Comparison of ENCODE assay signal across 13 cellular contexts in genomic region chr19:49025606-49026005, GRCh38. TPM values are rescaled to one million over a fixed set of nuclear protein-coding genes. Genes with fewer than 3 reads are reported as not detected.
A peak's percentile ranks its signal among the peaks of the same experiment; 100 is the strongest.
DNase-seq lines count a peak whose midpoint lies in the region; ATAC-seq, FAIRE-seq and TF ChIP-seq lines count a peak whose summit lies in the region.
"Not testable (repeated sequence)": the region's sequence is repeated elsewhere in the genome, so short reads cannot be mapped to it uniquely, and the experiment has no call there.
"Had no signal": no experiment of that assay in that cellular context is flagged by ENCODE, and none has a peak within 500 bp of the region (broad histone marks: within the 10 kb centered on the region; RNA-seq: fewer than 3 reads in every experiment).

No MANE protein-coding gene starts in this region.

- not testable (repeated sequence) for H3K36me3 ChIP-seq in HCT116 (ENCODE audit: control insufficient read depth in 1 of 2, insufficient read depth in 2 of 2, low read length in 2 of 2); astrocyte (ENCODE audit: insufficient read depth, low read length); smooth muscle cell (ENCODE audit: low read depth)

- not testable (repeated sequence) for TF ChIP-seq CTCF in HCT116 (IDR thresholded peaks at IDR 0.05 in 2 of 3, conservative IDR thresholded peaks at IDR 0.05 in 1 of 3; ENCODE audit: borderline replicate concordance in 1 of 3, insufficient read depth in 1 of 3, low read depth in 2 of 3, low read length in 2 of 3); astrocyte (IDR thresholded peaks at IDR 0.05; ENCODE audit: insufficient read depth, low read depth, low read length); foreskin keratinocyte (conservative IDR thresholded peaks at IDR 0.05); smooth muscle cell (IDR thresholded peaks at IDR 0.05; ENCODE audit: borderline replicate concordance, insufficient read depth, poor library complexity, severe bottlenecking)

- intact Hi-C loops in HCT116 (cut with micrococcal nuclease) = not testable (repeated sequence)

- H3K4me2 ChIP-seq in HCT116 (ENCODE audit: low read length); smooth muscle cell: not testable (repeated sequence)
- peak overlapping the region; percentile 41 for H3K4me2 ChIP-seq in astrocyte (ENCODE audit: low read length)

- H3K4me1 ChIP-seq in HCT116 (ENCODE audit: control insufficient read depth in 1 of 2, insufficient read depth in 2 of 2, low read length in 2 of 2) = peaks cover 17 to 27% of the 10 kb centered on the region in 2 experiments
- H3K4me1 ChIP-seq in astrocyte (ENCODE audit: insufficient read depth, low read length); foreskin keratinocyte; smooth muscle cell (ENCODE audit: low read depth): not testable (repeated sequence)

- ATAC-seq in HCT116 (peak; percentile 38), foreskin keratinocyte (peak; percentile 54)

- not testable (repeated sequence) for H3K27ac ChIP-seq in HCT116 (ENCODE audit: low read depth, low read length); foreskin keratinocyte
- H3K27ac ChIP-seq in astrocyte (ENCODE audit: low read depth, low read length) (peak overlapping the region; percentile 33), smooth muscle cell (ENCODE audit: low read depth) (peak overlapping the region; percentile 11)

- H3K4me3 Mint-ChIP-seq in astrocyte (ENCODE audit: unreplicated experiment) = peak overlapping the region; percentile 54

- TF ChIP-seq RAD21 in HCT116 (IDR thresholded peaks at IDR 0.05; ENCODE audit: low read depth) = not testable (repeated sequence)

- not testable (repeated sequence) for H3K4me3 ChIP-seq in HCT116 (replicated peaks in 1 of 2; ENCODE audit: low read depth in 1 of 2, low read length in 2 of 2); astrocyte (ENCODE audit: insufficient read depth, low read depth, low read length); smooth muscle cell

- not testable (repeated sequence) for H3K27me3 ChIP-seq in HCT116 (ENCODE audit: insufficient read depth, low read length); astrocyte (ENCODE audit: insufficient read depth, low read length); foreskin keratinocyte; smooth muscle cell (ENCODE audit: low read depth)

- DNase-seq in ELR (ENCODE audit: low read depth) = peak; percentile 50
- not testable (repeated sequence) for DNase-seq in HCT116 (ENCODE audit: low read depth, low spot score); astrocyte (ENCODE audit: low read depth); foreskin keratinocyte; smooth muscle cell (lab: John Stamatoyannopoulos, UW; ENCODE audit: unreplicated experiment)
- DNase-seq in M059J (ENCODE audit: low read depth) = peak; percentile 45
- DNase-seq in RCC 7860 (ENCODE audit: low spot score) = peak; percentile 22

- TF ChIP-seq POLR2A in HCT116 (IDR thresholded peaks at IDR 0.05; ENCODE audit: borderline replicate concordance, extremely low read depth, insufficient read depth, insufficient read length) = not testable (repeated sequence)

- RAD21 ChIA-PET in HCT116 (lab: Charles Lee; ENCODE audit: low non-redundant PET in 1 of 2, low total read pairs in 2 of 2, uncharacterized antibody in 2 of 2, unreplicated experiment in 2 of 2) = not testable (repeated sequence)

- WGBS in smooth muscle cell (ENCODE audit: low lambda C conversion rate) = 29% methylated on average over 10 of the region's 24 CpGs

- not testable (repeated sequence) for FAIRE-seq in RCC 7860 (lab: Jason Lieb, UNC); astrocyte (lab: Jason Lieb, UNC)

- not testable (repeated sequence) for H3K79me2 ChIP-seq in HCT116 (ENCODE audit: insufficient read depth, low read length); astrocyte (ENCODE audit: insufficient read depth, low read length); smooth muscle cell (ENCODE audit: low read depth)

- H3K36me3 Mint-ChIP-seq in astrocyte (ENCODE audit: low read depth, unreplicated experiment) = not testable (repeated sequence)

- H3F3A ChIP-seq in smooth muscle cell (ENCODE audit: low read depth) = not testable (repeated sequence)

- not testable (repeated sequence) for H3K9ac ChIP-seq in HCT116 (ENCODE audit: low read length); astrocyte (ENCODE audit: low read length); smooth muscle cell (ENCODE audit: low read depth)

- peaks cover 25% of the 10 kb centered on the region for H3K4me1 Mint-ChIP-seq in astrocyte (ENCODE audit: low read depth, unreplicated experiment)

- not testable (repeated sequence) for H2AFZ ChIP-seq in HCT116 (ENCODE audit: low read depth, low read length, poor library complexity, severe bottlenecking); astrocyte (ENCODE audit: low read depth, low read length); smooth muscle cell (ENCODE audit: low read depth)

- H3K27ac Mint-ChIP-seq in astrocyte (ENCODE audit: unreplicated experiment) = peak overlapping the region; percentile 98

- POLR2A ChIA-PET in HCT116 (lab: Charles Lee) = not testable (repeated sequence)

- not testable (repeated sequence) for H3K9me3 ChIP-seq in HCT116 (ENCODE audit: control insufficient read depth in 1 of 2, insufficient read depth in 1 of 2, low read depth in 1 of 2, low read length in 2 of 2); astrocyte (ENCODE audit: insufficient read depth, low read depth, low read length); smooth muscle cell (replicated peaks; ENCODE audit: low read depth)

- not testable (repeated sequence) for H3K27me3 Mint-ChIP-seq in astrocyte (ENCODE audit: low read depth, unreplicated experiment)

- not testable (repeated sequence) for BruUV-seq in HCT116 (replicated peaks; lab: Mats Ljungman, UMichigan)

- CTCF ChIA-PET in HCT116 (lab: Charles Lee) = not testable (repeated sequence)

- not testable (repeated sequence) for H4K20me1 ChIP-seq in HCT116 (ENCODE audit: insufficient read depth); astrocyte (ENCODE audit: insufficient read depth, low read length); smooth muscle cell (ENCODE audit: low read depth)

- H3K9me3 Mint-ChIP-seq in astrocyte (ENCODE audit: unreplicated experiment) = not testable (repeated sequence)

- H3K9me2 ChIP-seq in HCT116 (ENCODE audit: insufficient read depth) = not testable (repeated sequence)

RNA-seq across cellular contexts. Expression of gene CGB3, which starts 1.5 kb away (rescaled TPM):
- total RNA-seq in HCT116 (2021; ENCODE audit: unreplicated experiment) = not detected
- not detected in 2 replicates for polyA plus RNA-seq in HCT116 (2012)
- 1.7 and 7.0 TPM in 2 replicates for total RNA-seq in M059J (2014; rRNA removed; shearing (Covaris generic))
- total RNA-seq in astrocyte = 3.6 and 4.5 TPM in 2 replicates
- not detected in 2 replicates for total RNA-seq in foreskin keratinocyte
- polyA plus RNA-seq in foreskin keratinocyte = not detected in 2 replicates
- not detected in 2 replicates for total RNA-seq in smooth muscle cell
- 0.45 and 1.8 TPM in 2 replicates for polyA plus RNA-seq in smooth muscle cell
- total RNA-seq: CD4-positive, alpha-beta T cell; CD8-positive, alpha-beta memory T cell; H1 had no signal
- polyA plus RNA-seq: CD14-positive monocyte; CD8-positive, alpha-beta memory T cell; H1 had no signal

RNA-seq across cellular contexts. Expression of gene CGB2, which starts 6.1 kb away (rescaled TPM):
- total RNA-seq in HCT116 (2021; ENCODE audit: unreplicated experiment) (5.0 TPM), astrocyte (0.52 and 2.9 TPM in 2 replicates), foreskin keratinocyte (not detected in 2 replicates), smooth muscle cell (2.3 TPM in 1 of 2 replicates, not detected in the other)
- polyA plus RNA-seq in HCT116 (2012) = 6.4 and 7.5 TPM in 2 replicates
- total RNA-seq in M059J (2014; rRNA removed; shearing (Covaris generic)) = 1.7 and 4.2 TPM in 2 replicates
- polyA plus RNA-seq in foreskin keratinocyte (not detected in 2 replicates), smooth muscle cell (1.3 TPM in 1 of 2 replicates, not detected in the other)
- total RNA-seq: CD4-positive, alpha-beta T cell; CD8-positive, alpha-beta memory T cell had no signal
- polyA plus RNA-seq: A549; CD14-positive monocyte; CD8-positive, alpha-beta memory T cell had no signal

RNA-seq across cellular contexts. Expression of gene LHB, which starts 8.7 kb away (rescaled TPM):
- total RNA-seq in HCT116 (2021; ENCODE audit: unreplicated experiment) (3.7 TPM), astrocyte (0.48 TPM in 1 of 2 replicates, not detected in the other), foreskin keratinocyte (0.35 and 0.44 TPM in 2 replicates), smooth muscle cell (not detected in 2 replicates)
- 4.2 and 4.7 TPM in 2 replicates for polyA plus RNA-seq in HCT116 (2012)
- total RNA-seq in M059J (2014; rRNA removed; shearing (Covaris generic)) = 1.8 TPM in 1 of 2 replicates, not detected in the other
- polyA plus RNA-seq in foreskin keratinocyte (0.65 and 0.81 TPM in 2 replicates), smooth muscle cell (0.39 TPM in 1 of 2 replicates, not detected in the other)
- total RNA-seq: CD4-positive, alpha-beta T cell; CD8-positive, alpha-beta memory T cell; H1; H9 had no signal
- polyA plus RNA-seq: CD14-positive monocyte; CD8-positive, alpha-beta memory T cell had no signal

RNA-seq across cellular contexts. Expression of gene CGB1, which starts 11.1 kb away (rescaled TPM):
- 0.76 TPM for total RNA-seq in HCT116 (2021; ENCODE audit: unreplicated experiment)
- 0.23 and 0.57 TPM in 2 replicates for polyA plus RNA-seq in HCT116 (2012)
- 2.6 and 14.5 TPM in 2 replicates for total RNA-seq in M059J (2014; rRNA removed; shearing (Covaris generic))
- total RNA-seq in astrocyte = 2.3 TPM in 1 of 2 replicates, not detected in the other
- total RNA-seq in foreskin keratinocyte = not detected in 2 replicates
- polyA plus RNA-seq in foreskin keratinocyte = not detected in 2 replicates
- not detected in 2 replicates for total RNA-seq in smooth muscle cell
- polyA plus RNA-seq in smooth muscle cell = not detected in 2 replicates
- total RNA-seq: CD4-positive, alpha-beta T cell; CD8-positive, alpha-beta memory T cell; H1; H9 had no signal
- polyA plus RNA-seq: CD14-positive monocyte; CD8-positive, alpha-beta memory T cell; H1 had no signal

RNA-seq across cellular contexts. Expression of gene CGB5, which starts 18.0 kb away (rescaled TPM):
- total RNA-seq in HCT116 (2021; ENCODE audit: unreplicated experiment) (not detected), astrocyte (2.0 and 6.5 TPM in 2 replicates), foreskin keratinocyte (0.34 TPM in 1 of 2 replicates, not detected in the other), smooth muscle cell (2.5 TPM in 1 of 2 replicates, not detected in the other)
- polyA plus RNA-seq in HCT116 (2012) = 0.99 and 1.8 TPM in 2 replicates
- total RNA-seq in M059J (2014; rRNA removed; shearing (Covaris generic)) = 7.3 and 8.1 TPM in 2 replicates
- polyA plus RNA-seq in foreskin keratinocyte (0.77 TPM in 1 of 2 replicates, not detected in the other), smooth muscle cell (2.0 and 3.4 TPM in 2 replicates)
- total RNA-seq: CD4-positive, alpha-beta T cell; CD8-positive, alpha-beta memory T cell; H9 had no signal
- polyA plus RNA-seq: CD14-positive monocyte; CD8-positive, alpha-beta memory T cell had no signal
